Comparison of ENCODE assay signal across 16 cellular contexts in genomic region chr6:51817832-51818231, GRCh38.
DNase-seq lines count a peak whose midpoint lies in the region; ATAC-seq, FAIRE-seq and TF ChIP-seq lines count a peak whose summit lies in the region.
"Had no signal": no experiment of that assay in that cellular context is flagged by ENCODE, and none has a peak within 500 bp of the region (broad histone marks: within the 10 kb centered on the region; RNA-seq: fewer than 3 reads in every experiment).

No MANE protein-coding gene starts in this region.

- DNase-seq in DMS153 treated with DMSO at 0.1 percent for 48 hours (lab: John Stamatoyannopoulos, UW; ENCODE audit: unreplicated experiment) (peak; percentile 7), DMS153 (lab: John Stamatoyannopoulos, UW) (no peak), NCI-H69 (lab: John Stamatoyannopoulos, UW) (peak; percentile 89), WTC11 (ENCODE audit: low spot score) (no peak), trophoblast cell (no peak), HEK293T (ENCODE audit: extremely low spot score) (no peak), GM12891 (ENCODE audit: insufficient read length, low spot score) (no peak), pancreas (no peak)
- DNase-seq: Caco-2; CD8-positive, alpha-beta memory T cell; HCEC 1CT; IMR-90; KBM-7 had no signal

- peaks cover 5% of the 10 kb centered on the region for H3K9me3 Mint-ChIP-seq in WTC11

- CTCF ChIA-PET in WTC11 (lab: Charles Lee) (no interaction called here), HEK293T (lab: Yijun Ruan, JAX) (no interaction called here)

- H2AK5ac ChIP-seq in trophoblast cell (ENCODE audit: low read length) = no peak overlapping the region

- H4K91ac ChIP-seq in trophoblast cell (ENCODE audit: low read depth, low read length) = no peak overlapping the region

- no peak overlapping the region for H4K12ac ChIP-seq in trophoblast cell (ENCODE audit: low read depth, low read length)

- H3K27ac Mint-ChIP-seq in WTC11 = peak overlapping the region; percentile 10; the same call in 1 of the 2 replicates
- H3K27ac Mint-ChIP-seq: CD8-positive, alpha-beta memory T cell had no signal

- no peak overlapping the region for H3K27ac ChIP-seq in trophoblast cell (ENCODE audit: low read depth, low read length)
- no peak overlapping the region for H3K27ac ChIP-seq in pancreas
- H3K27ac ChIP-seq: 22Rv1, BLaER1 had no signal

- H3K36me3 Mint-ChIP-seq in WTC11 = no peaks in the 10 kb centered on the region; the same call in 1 of the 2 replicates
- H3K36me3 Mint-ChIP-seq: CD8-positive, alpha-beta memory T cell had no signal

- no peaks in the 10 kb centered on the region for H3K79me2 ChIP-seq in trophoblast cell (ENCODE audit: control insufficient read depth, insufficient read depth, low read length, poor library complexity)

- H2BK120ac ChIP-seq in trophoblast cell (ENCODE audit: insufficient read depth, low read length, poor library complexity) = no peak overlapping the region

- no peak overlapping the region for H3K4me3 Mint-ChIP-seq in WTC11
- H3K4me3 Mint-ChIP-seq: CD8-positive, alpha-beta memory T cell had no signal

- TF ChIP-seq CTCF in WTC11 (IDR thresholded peaks at IDR 0.05) = no peak
- no peak for TF ChIP-seq CTCF in pancreas (IDR thresholded peaks at IDR 0.05)

- H3K4me3 ChIP-seq in trophoblast cell (ENCODE audit: low read depth, low read length) (no peak overlapping the region), pancreas (no peak overlapping the region)
- H3K4me3 ChIP-seq: BLaER1, GM12878 had no signal

- TF ChIP-seq POLR2A in GM12891 (IDR thresholded peaks at IDR 0.05; ENCODE audit: low read depth, low read length) = no peak

- intact Hi-C loops in pancreas (cut with DNase I) = no loop called here

- H3K9me3 ChIP-seq in trophoblast cell (ENCODE audit: insufficient read depth, low read depth, low read length) (no peaks in the 10 kb centered on the region), pancreas (no peaks in the 10 kb centered on the region)
- H3K9me3 ChIP-seq: BLaER1, Caco-2 had no signal

- H3K9ac ChIP-seq in trophoblast cell (ENCODE audit: low read length) = no peak overlapping the region
- H3K9ac ChIP-seq: BLaER1 had no signal

- H3K4me2 ChIP-seq in trophoblast cell (ENCODE audit: low read length) = peak overlapping the region; percentile 3
- H3K4me2 ChIP-seq: BLaER1 had no signal

- no peak overlapping the region for H3K4ac ChIP-seq in trophoblast cell (ENCODE audit: low read depth, low read length)

- no peak overlapping the region for H2AFZ ChIP-seq in trophoblast cell (ENCODE audit: insufficient read depth, low read length, poor library complexity)

- H3K27me3 ChIP-seq in trophoblast cell (ENCODE audit: insufficient read depth, low read length) (no peaks in the 10 kb centered on the region), pancreas (no peaks in the 10 kb centered on the region)
- H3K27me3 ChIP-seq: BLaER1 had no signal

- H3K4me1 ChIP-seq in trophoblast cell (ENCODE audit: control insufficient read depth in 1 of 2, insufficient read depth in 2 of 2, low read length in 2 of 2) (no peaks in the 10 kb centered on the region), pancreas (no peaks in the 10 kb centered on the region)
- H3K4me1 ChIP-seq: Caco-2 had no signal

- peaks cover 48% of the 10 kb centered on the region for H3K4me1 Mint-ChIP-seq in WTC11
- H3K4me1 Mint-ChIP-seq: CD8-positive, alpha-beta memory T cell had no signal

- H2BK5ac ChIP-seq in trophoblast cell (ENCODE audit: low read depth, low read length, poor library complexity) = no peak overlapping the region

- no CpG with 5 or more reads among the region's 7 CpGs for WGBS in trophoblast cell (ENCODE audit: extremely low coverage, insufficient coverage, insufficient read length)
- 71 to 73% methylated on average over 7 of the region's 7 CpGs for WGBS in pancreas, 2 donors

- H3K36me3 ChIP-seq in trophoblast cell (ENCODE audit: control insufficient read depth in 1 of 2, insufficient read depth in 2 of 2, low read length in 2 of 2) = no peaks in the 10 kb centered on the region
- no peaks in the 10 kb centered on the region for H3K36me3 ChIP-seq in pancreas
- H3K36me3 ChIP-seq: BLaER1 had no signal

- no peaks in the 10 kb centered on the region for H3K27me3 Mint-ChIP-seq in WTC11 (ENCODE audit: low read depth)
- H3K27me3 Mint-ChIP-seq: CD8-positive, alpha-beta memory T cell had no signal

- H3K79me1 ChIP-seq in trophoblast cell (ENCODE audit: low read length) = no peaks in the 10 kb centered on the region

- H2BK12ac ChIP-seq in trophoblast cell (ENCODE audit: low read length) = no peak overlapping the region

- H4K8ac ChIP-seq in trophoblast cell (ENCODE audit: low read depth, low read length) = no peak overlapping the region

- no peak overlapping the region for H3K18ac ChIP-seq in trophoblast cell (ENCODE audit: low read length)

- no peak overlapping the region for H3K23ac ChIP-seq in trophoblast cell (ENCODE audit: low read length)

- H3K14ac ChIP-seq in trophoblast cell (ENCODE audit: low read length) = no peak overlapping the region

- ATAC-seq in WTC11 = no peak
- no peak for ATAC-seq in pancreas
- ATAC-seq: GM12878 had no signal

- FAIRE-seq in GM12891 (lab: Jason Lieb, UNC) (no peak), pancreas (lab: Jason Lieb, UNC) (no peak)
- FAIRE-seq: GM12878 had no signal

- POLR2A ChIA-PET in WTC11 (lab: Charles Lee) (interaction anchor here (0.9 kb wide), 1 partner anchor 14 kb away, joined by 3 read pairs; no protein-coding TSS in a partner anchor), HEK293T (lab: Yijun Ruan, JAX) (no interaction called here)

TF ChIP-seq in WTC11, 78 proteins besides CTCF, POLR2A, EP300 and RAD21 (continues in another document):
- no peak for TF ChIP-seq TEAD4 (CRISPR knock-in tag; IDR thresholded peaks at IDR 0.05)

TF ChIP-seq in HEK293T, 16 proteins besides CTCF, POLR2A, EP300 and RAD21:
- TF ChIP-seq L3MBTL2 (conservative IDR thresholded peaks at IDR 0.05) (no peak), BHLHE40 (IDR thresholded peaks at IDR 0.05; ENCODE audit: borderline replicate concordance) (no peak)

TF ChIP-seq in GM12891, 5 proteins besides CTCF, POLR2A, EP300 and RAD21:
- TF ChIP-seq SPI1 (IDR thresholded peaks at IDR 0.05; ENCODE audit: low read depth, low read length) (no peak), POLR2AphosphoS5 (IDR thresholded peaks at IDR 0.05; ENCODE audit: low read depth, low read length) (no peak), POU2F2 (IDR thresholded peaks at IDR 0.05; ENCODE audit: low read depth, low read length) (no peak), TAF1 (IDR thresholded peaks at IDR 0.05; ENCODE audit: low read depth, low read length) (no peak), PAX5 (IDR thresholded peaks at IDR 0.05; ENCODE audit: insufficient read depth, low read length, severe bottlenecking) (no peak)
TF ChIP-seq in GM12891: peak in this region for 0.

Comparison
In these comparisons a context has a peak if more than half of its experiments do, and no peak if none do; other contexts are left out.
1. DNase-seq: peak in DMS153 treated with DMSO at 0.1 percent for 48 hours (single experiment) and NCI-H69 (single experiment); none in DMS153 (single experiment), WTC11 (single experiment), trophoblast cell (0 of 2), HEK293T (single experiment), GM12891 (single experiment) and pancreas (0 of 6).